ENCODE assay signal across 24 cellular contexts in genomic region chr3:188821998-188822397, GRCh38.
A peak's percentile ranks its signal among the peaks of the same experiment; 100 is the strongest.
DNase-seq lines count a peak whose midpoint lies in the region; ATAC-seq and TF ChIP-seq lines count a peak whose summit lies in the region.
"Had no signal": no experiment of that assay in that cellular context is flagged by ENCODE, and none has a peak within 500 bp of the region (broad histone marks: within the 10 kb centered on the region; RNA-seq: fewer than 3 reads in every experiment).

No MANE protein-coding gene starts in this region.

- no peaks in the 10 kb centered on the region for H3K27me3 ChIP-seq in HL-60 (ENCODE audit: insufficient read depth, poor library complexity, severe bottlenecking)

- H3K27me3 Mint-ChIP-seq in chondrocyte (ENCODE audit: low read depth): no peaks in the 10 kb centered on the region
- H3K27me3 Mint-ChIP-seq in activated naive CD8-positive, alpha-beta T cell treated with anti-CD3 and anti-CD28 coated beads for 36 hours: no peaks in the 10 kb centered on the region
- H3K27me3 Mint-ChIP-seq: CD4-positive, alpha-beta memory T cell; type B pancreatic cell had no signal

- intact Hi-C loops in sciatic nerve (cut with DNase I): no loop called here

- no peak overlapping the region; the same call in 1 of the 2 replicates for H3K27ac ChIP-seq in HL-60 (replicated peaks)
- H3K27ac ChIP-seq: WERI-Rb-1 had no signal

- no peak overlapping the region for H3K4me3 Mint-ChIP-seq in chondrocyte (ENCODE audit: unreplicated experiment)
- no peak overlapping the region for H3K4me3 Mint-ChIP-seq in activated naive CD8-positive, alpha-beta T cell treated with anti-CD3 and anti-CD28 coated beads for 36 hours
- H3K4me3 Mint-ChIP-seq: CD4-positive, alpha-beta memory T cell; natural killer cell; type B pancreatic cell had no signal

- no peak for TF ChIP-seq CTCF in HL-60 (IDR thresholded peaks at IDR 0.05; ENCODE audit: insufficient read depth, low read length)
- no peak for TF ChIP-seq CTCF in chondrocyte (IDR thresholded peaks at IDR 0.05)

- peak; percentile 47 for ATAC-seq in sciatic nerve
- ATAC-seq: HCT116, natural killer cell had no signal

- no peaks in the 10 kb centered on the region for H3K36me3 Mint-ChIP-seq in chondrocyte (ENCODE audit: low read depth)
- H3K36me3 Mint-ChIP-seq in activated naive CD8-positive, alpha-beta T cell treated with anti-CD3 and anti-CD28 coated beads for 36 hours: no peaks in the 10 kb centered on the region
- H3K36me3 Mint-ChIP-seq: natural killer cell, type B pancreatic cell had no signal

- no peaks in the 10 kb centered on the region for H3K9me3 Mint-ChIP-seq in chondrocyte (ENCODE audit: low read depth)
- no peaks in the 10 kb centered on the region for H3K9me3 Mint-ChIP-seq in activated naive CD8-positive, alpha-beta T cell treated with anti-CD3 and anti-CD28 coated beads for 36 hours
- H3K9me3 Mint-ChIP-seq: CD4-positive, alpha-beta memory T cell; natural killer cell; type B pancreatic cell had no signal

- peaks cover 20% of the 10 kb centered on the region for H3K4me1 Mint-ChIP-seq in chondrocyte (ENCODE audit: low read depth)
- H3K4me1 Mint-ChIP-seq in activated naive CD8-positive, alpha-beta T cell treated with anti-CD3 and anti-CD28 coated beads for 36 hours: peaks cover 7% of the 10 kb centered on the region
- H3K4me1 Mint-ChIP-seq: CD4-positive, alpha-beta memory T cell had no signal

- no peak overlapping the region for H3K4me3 ChIP-seq in HL-60 (replicated peaks; ENCODE audit: insufficient read depth, low read length)

- DNase-seq in HL-60 (ENCODE audit: low read depth in 1 of 2, low spot score in 1 of 2) (peak; percentile 55 to 79), NOMO-1 treated with DMSO at 0.1 percent for 48 hours (lab: John Stamatoyannopoulos, UW; ENCODE audit: unreplicated experiment) (peak; percentile 99), chondrocyte (ENCODE audit: low spot score) (no peak), sciatic nerve (ENCODE audit: low spot score) (no peak), NCI-H526 (lab: John Stamatoyannopoulos, UW) (no peak), NCI-H446 treated with DMSO at 0.1 percent for 48 hours (lab: John Stamatoyannopoulos, UW) (no peak)
- DNase-seq in activated naive CD8-positive, alpha-beta T cell treated with anti-CD3 and anti-CD28 coated beads for 36 hours: no peak
- DNase-seq: activated CD4-positive, alpha-beta T cell treated with anti-CD3 and anti-CD28 coated beads, Interleukin-2, amount 50 U/mL, for 1 hour; activated naive CD4-positive, alpha-beta T cell; activated T-cell treated with anti-CD3 and anti-CD28 coated beads, Interleukin-2, amount 50 U/mL, for 48 hours; CD4-positive, alpha-beta memory T cell; effector CD4-positive, alpha-beta T cell; islet precursor cell; natural killer cell; NCI-H1092 treated with DMSO at 0.1 percent for 48 hours; NCI-H1930; NCI-H748 treated with DMSO at 0.1 percent for 48 hours; retina; stimulated activated CD4-positive, alpha-beta T cell treated with anti-CD3 and anti-CD28 coated beads, Interleukin-4, amount 100 ng/mL, for 1 hour; SW 1271; T-helper 9 cell; WERI-Rb-1 had no signal

- peak overlapping the region; percentile 43 for H3K27ac Mint-ChIP-seq in chondrocyte (ENCODE audit: unreplicated experiment)
- no peak overlapping the region for H3K27ac Mint-ChIP-seq in activated naive CD8-positive, alpha-beta T cell treated with anti-CD3 and anti-CD28 coated beads for 36 hours
- H3K27ac Mint-ChIP-seq: CD4-positive, alpha-beta memory T cell; natural killer cell; type B pancreatic cell had no signal

Comparison
In these comparisons a context has a peak if more than half of its experiments do, and no peak if none do; other contexts are left out.
1. DNase-seq: peak in HL-60 (2 of 2) and NOMO-1 treated with DMSO at 0.1 percent for 48 hours (single experiment); none in chondrocyte (single experiment), sciatic nerve (single experiment), NCI-H526 (0 of 2), NCI-H446 treated with DMSO at 0.1 percent for 48 hours (single experiment) and activated naive CD8-positive, alpha-beta T cell treated with anti-CD3 and anti-CD28 coated beads for 36 hours (single experiment).